3 cellular contexts compared by ENCODE assay signal in the genomic region with DNA sequence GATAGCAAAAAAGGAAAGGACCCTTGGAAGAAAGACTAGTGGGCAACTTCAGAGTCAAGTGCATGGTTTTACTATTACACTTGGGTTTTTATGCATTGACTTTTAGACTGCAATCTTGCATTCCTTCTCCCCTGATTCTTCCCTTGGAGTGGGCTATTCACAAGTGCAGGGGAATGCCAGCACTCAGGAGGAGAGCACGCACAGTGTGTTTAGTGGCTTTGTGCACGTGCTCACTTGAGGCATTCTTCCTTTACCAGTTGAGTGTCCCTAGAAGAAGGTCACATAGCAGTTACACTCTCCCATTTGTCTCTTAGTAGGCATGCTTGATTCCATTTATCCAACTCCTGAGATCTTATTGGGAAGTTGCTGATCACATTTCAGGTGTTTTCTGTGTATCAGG.
"Had no signal": no experiment of that assay in that cellular context is flagged by ENCODE, and none has a peak within 500 bp of the region (broad histone marks: within the 10 kb centered on the region; RNA-seq: fewer than 3 reads in every experiment).

No MANE protein-coding gene starts in this region.

- H3K4me3 ChIP-seq: GM12878 had no signal

- DNase-seq: GDM1, GF-D8 had no signal

- ATAC-seq: GM12878 had no signal
